ENCODE assay signal across 6 cellular contexts in the genomic region with DNA sequence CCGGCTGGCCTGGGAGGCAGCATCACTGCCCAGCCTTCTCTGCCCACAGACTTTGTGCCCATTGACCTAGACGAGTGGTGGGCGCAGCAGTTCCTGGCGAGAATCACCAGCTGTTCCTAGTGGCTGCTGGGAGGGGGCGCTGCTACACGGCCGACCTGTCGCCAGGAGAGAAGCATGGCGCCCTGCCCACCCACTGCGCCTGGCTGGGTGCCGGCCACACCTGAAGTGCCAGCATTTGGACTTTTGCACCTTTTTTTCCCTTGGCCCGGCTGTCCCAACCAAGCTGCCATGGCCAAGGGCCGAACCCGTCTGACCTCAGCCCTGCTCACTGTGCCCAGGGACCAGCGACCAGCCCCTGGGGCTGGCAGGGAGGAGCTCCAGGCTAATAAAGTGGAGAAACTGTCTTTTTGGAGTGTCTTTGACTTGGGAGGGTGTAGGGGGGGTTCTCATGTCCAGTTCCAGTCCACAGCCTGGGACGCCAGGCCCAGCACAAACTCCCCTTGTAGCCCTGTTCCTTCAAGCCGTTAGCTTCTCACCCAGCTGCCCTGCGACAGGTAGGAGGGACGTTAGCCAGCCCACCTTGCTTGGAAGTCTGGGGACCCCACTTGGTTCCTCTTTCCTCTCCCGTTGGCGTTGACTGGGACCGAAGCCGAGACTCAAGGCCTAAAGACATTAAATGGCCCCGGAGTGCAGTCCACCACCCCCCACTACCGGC. TPM values are rescaled to one million over a fixed set of nuclear protein-coding genes. Genes with fewer than 3 reads are reported as not detected.
DNase-seq lines count a peak whose midpoint lies in the region; ATAC-seq, FAIRE-seq and TF ChIP-seq lines count a peak whose summit lies in the region.

No MANE protein-coding gene starts in this region.

- DNase-seq in BE2C (peak; percentile 79), KG1 (lab: John Stamatoyannopoulos, UW) (peak; percentile 67), kidney (no peak), upper lobe of right lung (peak; percentile 88), inferior parietal cortex (ENCODE audit: extremely low spot score) (no peak)
- DNase-seq in activated CD8-positive, alpha-beta T cell treated with anti-CD3 and anti-CD28 coated beads for 36 hours = peak; percentile 73

- TF ChIP-seq CTCF in BE2C (IDR thresholded peaks at IDR 0.05; ENCODE audit: low read depth, low read length) = peak; percentile 65
- peak; percentile 60 for TF ChIP-seq CTCF in activated CD8-positive, alpha-beta T cell treated with anti-CD3 and anti-CD28 coated beads for 36 hours (IDR thresholded peaks at IDR 0.05)
- no peak for TF ChIP-seq CTCF in kidney (IDR thresholded peaks at IDR 0.05; ENCODE audit: borderline replicate concordance, extremely low read depth, insufficient read depth)
- TF ChIP-seq CTCF in upper lobe of right lung (IDR thresholded peaks at IDR 0.05) = peak; percentile 50

- CTCF ChIA-PET in activated CD8-positive, alpha-beta T cell treated with anti-CD3 and anti-CD28 coated beads for 36 hours (lab: Charles Lee) = interaction anchor here (0.9 to 1.8 kb wide), 8 partner anchors 11 to 73 kb away, joined by 3 to 13 read pairs (median 3); partner anchors contain the start of genes ANTKMT and METTL26

- POLR2A ChIA-PET in activated CD8-positive, alpha-beta T cell treated with anti-CD3 and anti-CD28 coated beads for 36 hours (lab: Charles Lee) = interaction anchor here (1.0 to 4.8 kb wide), 7 partner anchors 11 to 38 kb away, joined by 3 to 28 read pairs (median 4); partner anchors contain the start of genes METTL26, RHBDL1 and RHOT2

- peak overlapping the region; percentile 86 for H3K4me3 Mint-ChIP-seq in activated CD8-positive, alpha-beta T cell treated with anti-CD3 and anti-CD28 coated beads for 36 hours

- peak overlapping the region; percentile 79 for H3K27ac Mint-ChIP-seq in activated CD8-positive, alpha-beta T cell treated with anti-CD3 and anti-CD28 coated beads for 36 hours

- peaks cover 3% of the 10 kb centered on the region for H3K36me3 Mint-ChIP-seq in activated CD8-positive, alpha-beta T cell treated with anti-CD3 and anti-CD28 coated beads for 36 hours (ENCODE audit: low read depth)

- FAIRE-seq in kidney (lab: Jason Lieb, UNC) = no peak

- peak overlapping the region; percentile 68 to 78 for H3K27ac ChIP-seq in kidney (ENCODE audit: low read depth in 2 of 2, low read length in 2 of 2)
- peak overlapping the region; percentile 93 for H3K27ac ChIP-seq in upper lobe of right lung

- H3K27me3 Mint-ChIP-seq in activated CD8-positive, alpha-beta T cell treated with anti-CD3 and anti-CD28 coated beads for 36 hours = no peaks in the 10 kb centered on the region

- no peaks in the 10 kb centered on the region for H3K9me3 Mint-ChIP-seq in activated CD8-positive, alpha-beta T cell treated with anti-CD3 and anti-CD28 coated beads for 36 hours

- no peaks in the 10 kb centered on the region for H3K27me3 ChIP-seq in BE2C
- H3K27me3 ChIP-seq in upper lobe of right lung = no peaks in the 10 kb centered on the region

- ATAC-seq in activated CD8-positive, alpha-beta T cell treated with anti-CD3 and anti-CD28 coated beads for 36 hours = peak; percentile 49
- peak; percentile 45 for ATAC-seq in upper lobe of right lung

- H3K36me3 ChIP-seq in BE2C = no peaks in the 10 kb centered on the region
- no peaks in the 10 kb centered on the region for H3K36me3 ChIP-seq in kidney (ENCODE audit: control insufficient read depth in 1 of 2, insufficient read depth in 2 of 2, low read length in 2 of 2)
- H3K36me3 ChIP-seq in upper lobe of right lung = no peaks in the 10 kb centered on the region

- H3K4me1 Mint-ChIP-seq in activated CD8-positive, alpha-beta T cell treated with anti-CD3 and anti-CD28 coated beads for 36 hours (ENCODE audit: low read depth) = peaks cover 19% of the 10 kb centered on the region

- intact Hi-C loops in activated CD8-positive, alpha-beta T cell treated with anti-CD3 and anti-CD28 coated beads for 36 hours (cut with micrococcal nuclease) = no loop called here
- intact Hi-C loops in kidney (cut with DNase I) = no loop called here
- intact Hi-C loops in upper lobe of right lung (cut with DNase I) = no loop called here

- H3K9ac ChIP-seq in kidney (ENCODE audit: low read length in 2 of 2) = peak overlapping the region; percentile 52 to 54

- peak overlapping the region; percentile 82 for H3K4me3 ChIP-seq in BE2C (ENCODE audit: low read depth, low read length)
- peak overlapping the region; percentile 55 to 56 for H3K4me3 ChIP-seq in kidney (ENCODE audit: low read length in 2 of 2)
- H3K4me3 ChIP-seq in upper lobe of right lung = peak overlapping the region; percentile 85

- no peaks in the 10 kb centered on the region for H3K9me3 ChIP-seq in BE2C
- H3K9me3 ChIP-seq in kidney (ENCODE audit: control insufficient read depth in 1 of 2, low read length in 2 of 2) = no peaks in the 10 kb centered on the region
- H3K9me3 ChIP-seq in upper lobe of right lung = no peaks in the 10 kb centered on the region

- H3K4me1 ChIP-seq in BE2C (no peaks in the 10 kb centered on the region), kidney (ENCODE audit: control insufficient read depth in 1 of 2, insufficient read depth in 1 of 2, low read depth in 1 of 2, low read length in 2 of 2) (peaks cover 12 to 37% of the 10 kb centered on the region in 2 donors), upper lobe of right lung (peaks cover 33% of the 10 kb centered on the region)

RNA-seq across cellular contexts. Expression of gene WDR90, which starts 0.9 kb away (rescaled TPM):
- 44.4 TPM for polyA plus RNA-seq in BE2C (2012; ENCODE audit: insufficient read depth, insufficient read length, low read depth)
- total RNA-seq in activated CD8-positive, alpha-beta T cell treated with anti-CD3 and anti-CD28 coated beads for 36 hours = 10 to 100 TPM; 89.6 to 90.7 TPM
- 51.6 TPM for total RNA-seq in kidney
- polyA plus RNA-seq in kidney (ENCODE audit: insufficient read depth, low read depth, low replicate concordance) = 10.6 TPM
- total RNA-seq in upper lobe of right lung = 23.2 TPM

RNA-seq across cellular contexts. Expression of gene MCRIP2, which starts 6.6 kb away (rescaled TPM):
- polyA plus RNA-seq in BE2C (2012; ENCODE audit: insufficient read depth, insufficient read length, low read depth) = 180 TPM
- total RNA-seq in activated CD8-positive, alpha-beta T cell treated with anti-CD3 and anti-CD28 coated beads for 36 hours = 10 to 100 TPM; 60.7 to 62.7 TPM
- total RNA-seq in kidney (36.9 TPM), upper lobe of right lung (57.9 TPM)
- polyA plus RNA-seq in kidney (ENCODE audit: insufficient read depth, low read depth, low replicate concordance) = 265 TPM

RNA-seq across cellular contexts. Expression of gene METTL26, which starts 12.1 kb away (rescaled TPM):
- 215 TPM for polyA plus RNA-seq in BE2C (2012; ENCODE audit: insufficient read depth, insufficient read length, low read depth)
- total RNA-seq in activated CD8-positive, alpha-beta T cell treated with anti-CD3 and anti-CD28 coated beads for 36 hours = 100 to 1,000 TPM; 119 to 133 TPM
- total RNA-seq in kidney = 44.2 TPM
- polyA plus RNA-seq in kidney (ENCODE audit: insufficient read depth, low read depth, low replicate concordance) = 183 TPM
- 53.5 TPM for total RNA-seq in upper lobe of right lung

RNA-seq across cellular contexts. Expression of gene WFIKKN1, which starts 17.4 kb away (rescaled TPM):
- polyA plus RNA-seq in BE2C (2012; ENCODE audit: insufficient read depth, insufficient read length, low read depth) = 1.3 TPM
- under 1 TPM in 1 of 2 experiments, not detected in 1; 0.25 TPM for total RNA-seq in activated CD8-positive, alpha-beta T cell treated with anti-CD3 and anti-CD28 coated beads for 36 hours
- 0.69 TPM for total RNA-seq in kidney
- 1.8 TPM for polyA plus RNA-seq in kidney (ENCODE audit: insufficient read depth, low read depth, low replicate concordance)
- total RNA-seq in upper lobe of right lung = 1.5 TPM

RNA-seq across cellular contexts. Expression of gene RHOT2, which starts 19.7 kb away (rescaled TPM):
- 535 TPM for polyA plus RNA-seq in BE2C (2012; ENCODE audit: insufficient read depth, insufficient read length, low read depth)
- total RNA-seq in activated CD8-positive, alpha-beta T cell treated with anti-CD3 and anti-CD28 coated beads for 36 hours = 100 to 1,000 TPM; 110 TPM
- total RNA-seq in kidney = 117 TPM
- polyA plus RNA-seq in kidney (ENCODE audit: insufficient read depth, low read depth, low replicate concordance) = 90.5 TPM
- total RNA-seq in upper lobe of right lung = 92.5 TPM

Comparison
In these comparisons a context has a peak if more than half of its experiments do, and no peak if none do; other contexts are left out.
1. DNase-seq: peak in BE2C (single experiment), KG1 (single experiment), activated CD8-positive, alpha-beta T cell treated with anti-CD3 and anti-CD28 coated beads for 36 hours (single experiment) and upper lobe of right lung (single experiment); none in kidney (single experiment) and inferior parietal cortex (single experiment).
2. Peak in every context shown above with its lines, with median percentiles within 50 percentile points of each other: H3K4me3 ChIP-seq.